ENCODE assay signal across 11 cellular contexts in genomic region chr10:101938316-101939272, GRCh38.
DNase-seq lines count a peak whose midpoint lies in the region; ATAC-seq and TF ChIP-seq lines count a peak whose summit lies in the region.
"Had no signal": no experiment of that assay in that cellular context is flagged by ENCODE, and none has a peak within 500 bp of the region (broad histone marks: within the 10 kb centered on the region; RNA-seq: fewer than 3 reads in every experiment).

No MANE protein-coding gene starts in this region.

- H3K36me3 ChIP-seq in Panc1 (ENCODE audit: control insufficient read depth, insufficient read depth, low read length): no peaks in the 10 kb centered on the region
- no peaks in the 10 kb centered on the region for H3K36me3 ChIP-seq in psoas muscle (ENCODE audit: insufficient read depth in 1 of 2, low read depth in 1 of 2)
- no peaks in the 10 kb centered on the region for H3K36me3 ChIP-seq in CD4-positive, alpha-beta memory T cell (ENCODE audit: insufficient read depth, low read length)

- H3K4me3 ChIP-seq in Panc1 (ENCODE audit: low read depth in 2 of 2, low read length in 2 of 2) (no peak overlapping the region), psoas muscle (peak overlapping the region; percentile 21)
- H3K4me3 ChIP-seq in CD4-positive, alpha-beta memory T cell (ENCODE audit: low read length in 2 of 2): no peak overlapping the region

- no peaks in the 10 kb centered on the region for H3K27me3 Mint-ChIP-seq in CD4-positive, alpha-beta memory T cell
- H3K27me3 Mint-ChIP-seq in immature natural killer cell (ENCODE audit: low read depth in 3 of 3): peaks cover 0 to 2% (median 0%) of the 10 kb centered on the region in 3 donors

- H3K27ac Mint-ChIP-seq in CD4-positive, alpha-beta memory T cell: peak overlapping the region in 1 of 7 donors; percentile 53
- H3K27ac Mint-ChIP-seq in immature natural killer cell: peak overlapping the region in 3 of 6 donors; percentile 46 to 53 (median 47)
- H3K27ac Mint-ChIP-seq: stimulated activated effector memory CD8-positive, alpha-beta T cell treated with anti-CD3 and anti-CD28 coated beads, Interleukin-12 subunit alpha, Interleukin-12 subunit beta, amount 100 ng/mL, for 72 hours had no signal

- H3K27me3 ChIP-seq in Panc1 (ENCODE audit: control insufficient read depth, insufficient read depth, low read length) (no peaks in the 10 kb centered on the region), psoas muscle (ENCODE audit: insufficient read depth in 3 of 3, low read length in 2 of 3) (no peaks in the 10 kb centered on the region)
- no peaks in the 10 kb centered on the region for H3K27me3 ChIP-seq in CD4-positive, alpha-beta memory T cell (ENCODE audit: insufficient read depth, low read length)

- peak; percentile 94 for DNase-seq in EH (ENCODE audit: low read depth)
- DNase-seq in Panc1 (ENCODE audit: low read depth, low spot score): peak; percentile 39
- DNase-seq in fibroblast of the conjunctiva (ENCODE audit: low read depth): peak; percentile 83
- no peak for DNase-seq in psoas muscle
- DNase-seq in stimulated activated CD4-positive, alpha-beta T cell treated with anti-CD3 and anti-CD28 coated beads, Interleukin-4, amount 100 ng/mL, for 1 hour: no peak
- no peak for DNase-seq in KG1 (lab: John Stamatoyannopoulos, UW)
- DNase-seq in CD4-positive, alpha-beta memory T cell: no peak
- DNase-seq in immature natural killer cell: no peak
- DNase-seq: midbrain, NCI-H1417 had no signal

- ATAC-seq in Panc1: no peak; the same call in 1 of the 2 replicates
- peak in 3 of 4 donors; percentile 54 to 62 (median 58) for ATAC-seq in psoas muscle
- ATAC-seq: stimulated activated effector memory CD8-positive, alpha-beta T cell treated with anti-CD3 and anti-CD28 coated beads, Interleukin-12 subunit alpha, Interleukin-12 subunit beta, amount 100 ng/mL, for 72 hours had no signal

- H3K4me3 Mint-ChIP-seq in CD4-positive, alpha-beta memory T cell: no peak overlapping the region
- H3K4me3 Mint-ChIP-seq in immature natural killer cell: no peak overlapping the region
- H3K4me3 Mint-ChIP-seq: stimulated activated effector memory CD8-positive, alpha-beta T cell treated with anti-CD3 and anti-CD28 coated beads, Interleukin-12 subunit alpha, Interleukin-12 subunit beta, amount 100 ng/mL, for 72 hours had no signal

- intact Hi-C loops in Panc1 (cut with micrococcal nuclease; ENCODE audit: unreplicated experiment) (no loop called here), psoas muscle (cut with DNase I) (loop anchor here in 1 of 2 donors (5.0 kb wide), 1 partner anchor 41 kb away; no protein-coding TSS in a partner anchor)
- intact Hi-C loops in CD4-positive, alpha-beta memory T cell (cut with micrococcal nuclease): no loop called here

- CTCF ChIA-PET in Panc1 (lab: Charles Lee): no interaction called here
- CTCF ChIA-PET in CD4-positive, alpha-beta memory T cell (lab: Charles Lee; ENCODE audit: partially characterized antibody): interaction anchor here (1.1 kb wide), 1 partner anchor 12 kb away, joined by 3 read pairs; no protein-coding TSS in a partner anchor

- 59 to 68% (median 62%) methylated on average over 5 of the region's 5 CpGs for WGBS in psoas muscle, 3 donors

- H3K9me3 ChIP-seq in Panc1 (ENCODE audit: control insufficient read depth, insufficient read depth, low read depth, low read length) (no peaks in the 10 kb centered on the region), psoas muscle (no peaks in the 10 kb centered on the region)
- H3K9me3 ChIP-seq in CD4-positive, alpha-beta memory T cell (ENCODE audit: control insufficient read depth in 1 of 2, low read length in 2 of 2): no peaks in the 10 kb centered on the region

- no TSS peak for BruUV-seq in Panc1 (replicated peaks; lab: Mats Ljungman, UMichigan)

- no peak overlapping the region for H3K27ac ChIP-seq in Panc1 (ENCODE audit: low read length)
- H3K27ac ChIP-seq in psoas muscle: peak overlapping the region; percentile 73
- no peak overlapping the region for H3K27ac ChIP-seq in CD4-positive, alpha-beta memory T cell (ENCODE audit: low read depth, low read length)

- TF ChIP-seq CTCF in Panc1 (IDR thresholded peaks at IDR 0.05): no peak
- no peak for TF ChIP-seq CTCF in psoas muscle (IDR thresholded peaks at IDR 0.05)

- peaks cover 0 to 1% (median 0%) of the 10 kb centered on the region in 8 donors for H3K9me3 Mint-ChIP-seq in CD4-positive, alpha-beta memory T cell
- H3K9me3 Mint-ChIP-seq in immature natural killer cell: no peaks in the 10 kb centered on the region
- H3K9me3 Mint-ChIP-seq: stimulated activated effector memory CD8-positive, alpha-beta T cell treated with anti-CD3 and anti-CD28 coated beads, Interleukin-12 subunit alpha, Interleukin-12 subunit beta, amount 100 ng/mL, for 72 hours had no signal

- peaks cover 0 to 9% (median 5%) of the 10 kb centered on the region in 4 donors for H3K4me1 Mint-ChIP-seq in CD4-positive, alpha-beta memory T cell
- peaks cover 0 to 2% of the 10 kb centered on the region in 2 donors for H3K4me1 Mint-ChIP-seq in immature natural killer cell

- in situ Hi-C loops in Panc1 (cut with HindIII; ENCODE audit: low pct_unique_long_range_greater_than_20kb, low sequenced_read_pairs): no loop called here

- POLR2A ChIA-PET in Panc1 (lab: Charles Lee): interaction anchor here (0.6 kb wide), 1 partner anchor 32 kb away, joined by 14 read pairs; no protein-coding TSS in a partner anchor
- POLR2A ChIA-PET in CD4-positive, alpha-beta memory T cell (lab: Charles Lee; ENCODE audit: partially characterized antibody): no interaction called here

- H3K36me3 Mint-ChIP-seq in CD4-positive, alpha-beta memory T cell: peaks cover 41 to 47% of the 10 kb centered on the region in 2 donors
- H3K36me3 Mint-ChIP-seq in immature natural killer cell: peaks cover 17 to 24% (median 24%) of the 10 kb centered on the region in 3 donors

- H3K4me1 ChIP-seq in Panc1 (ENCODE audit: control insufficient read depth, insufficient read depth, low read length) (no peaks in the 10 kb centered on the region), psoas muscle (peaks cover 58% of the 10 kb centered on the region)
- no peaks in the 10 kb centered on the region for H3K4me1 ChIP-seq in CD4-positive, alpha-beta memory T cell (ENCODE audit: insufficient read depth, low read length)

Comparison
In these comparisons a context has a peak if more than half of its experiments do, and no peak if none do; other contexts are left out.
1. DNase-seq: peak in EH (single experiment), Panc1 (single experiment) and fibroblast of the conjunctiva (single experiment); none in psoas muscle (0 of 2), stimulated activated CD4-positive, alpha-beta T cell treated with anti-CD3 and anti-CD28 coated beads, Interleukin-4, amount 100 ng/mL, for 1 hour (single experiment), KG1 (single experiment), CD4-positive, alpha-beta memory T cell (0 of 5) and immature natural killer cell (0 of 3).